8 cellular contexts compared by ENCODE assay signal in the genomic region with DNA sequence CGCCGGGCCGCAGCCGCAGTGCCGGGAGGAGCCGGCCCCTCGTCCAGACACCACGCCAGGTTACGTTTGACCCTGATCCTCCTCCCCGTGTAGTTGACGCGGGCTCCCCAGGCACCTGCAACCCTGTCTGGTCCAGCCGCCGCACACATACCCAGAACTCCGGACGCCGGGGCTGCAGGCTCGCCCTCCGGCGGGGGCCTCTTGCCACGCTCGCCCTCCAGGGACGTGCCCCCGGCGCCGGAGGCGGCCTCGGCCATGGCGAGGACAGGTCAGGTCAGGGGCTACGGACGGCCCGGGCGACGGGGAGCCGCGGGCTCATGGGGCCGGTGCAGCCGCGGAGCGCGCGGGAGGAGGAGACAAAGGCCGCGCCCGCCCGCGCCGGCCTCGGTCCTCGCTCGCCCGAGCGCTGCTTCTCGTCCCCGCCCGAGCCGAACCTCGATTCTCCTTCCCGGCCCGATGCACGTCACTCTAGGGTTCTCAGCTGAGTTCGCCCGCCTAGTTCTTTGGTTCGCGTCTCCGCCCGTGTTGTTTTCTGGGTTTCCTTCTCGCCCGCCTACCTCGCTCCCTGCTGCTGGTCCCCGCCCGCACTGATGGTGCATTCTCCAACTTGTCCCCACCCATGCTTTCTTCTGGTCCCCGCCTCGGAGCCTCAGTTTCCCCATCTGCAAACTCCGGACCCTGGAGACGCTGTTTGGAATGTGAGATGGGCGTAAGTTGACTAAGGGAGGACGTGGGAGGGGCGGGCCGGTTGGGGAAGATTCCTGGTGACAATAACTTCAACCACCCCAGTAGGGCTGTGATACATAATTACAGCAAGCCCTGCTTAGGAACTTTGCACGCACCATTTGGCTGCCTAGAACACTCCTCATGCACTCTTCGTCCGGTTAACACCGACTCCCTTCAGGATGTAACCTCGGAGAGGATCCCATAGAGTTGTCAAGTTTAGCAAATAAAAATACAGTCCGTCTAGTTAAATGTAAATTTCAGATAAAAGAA. TPM values are rescaled to one million over a fixed set of nuclear protein-coding genes. Genes with fewer than 3 reads are reported as not detected.
DNase-seq lines count a peak whose midpoint lies in the region; ATAC-seq and TF ChIP-seq lines count a peak whose summit lies in the region.

A gene with protein sequence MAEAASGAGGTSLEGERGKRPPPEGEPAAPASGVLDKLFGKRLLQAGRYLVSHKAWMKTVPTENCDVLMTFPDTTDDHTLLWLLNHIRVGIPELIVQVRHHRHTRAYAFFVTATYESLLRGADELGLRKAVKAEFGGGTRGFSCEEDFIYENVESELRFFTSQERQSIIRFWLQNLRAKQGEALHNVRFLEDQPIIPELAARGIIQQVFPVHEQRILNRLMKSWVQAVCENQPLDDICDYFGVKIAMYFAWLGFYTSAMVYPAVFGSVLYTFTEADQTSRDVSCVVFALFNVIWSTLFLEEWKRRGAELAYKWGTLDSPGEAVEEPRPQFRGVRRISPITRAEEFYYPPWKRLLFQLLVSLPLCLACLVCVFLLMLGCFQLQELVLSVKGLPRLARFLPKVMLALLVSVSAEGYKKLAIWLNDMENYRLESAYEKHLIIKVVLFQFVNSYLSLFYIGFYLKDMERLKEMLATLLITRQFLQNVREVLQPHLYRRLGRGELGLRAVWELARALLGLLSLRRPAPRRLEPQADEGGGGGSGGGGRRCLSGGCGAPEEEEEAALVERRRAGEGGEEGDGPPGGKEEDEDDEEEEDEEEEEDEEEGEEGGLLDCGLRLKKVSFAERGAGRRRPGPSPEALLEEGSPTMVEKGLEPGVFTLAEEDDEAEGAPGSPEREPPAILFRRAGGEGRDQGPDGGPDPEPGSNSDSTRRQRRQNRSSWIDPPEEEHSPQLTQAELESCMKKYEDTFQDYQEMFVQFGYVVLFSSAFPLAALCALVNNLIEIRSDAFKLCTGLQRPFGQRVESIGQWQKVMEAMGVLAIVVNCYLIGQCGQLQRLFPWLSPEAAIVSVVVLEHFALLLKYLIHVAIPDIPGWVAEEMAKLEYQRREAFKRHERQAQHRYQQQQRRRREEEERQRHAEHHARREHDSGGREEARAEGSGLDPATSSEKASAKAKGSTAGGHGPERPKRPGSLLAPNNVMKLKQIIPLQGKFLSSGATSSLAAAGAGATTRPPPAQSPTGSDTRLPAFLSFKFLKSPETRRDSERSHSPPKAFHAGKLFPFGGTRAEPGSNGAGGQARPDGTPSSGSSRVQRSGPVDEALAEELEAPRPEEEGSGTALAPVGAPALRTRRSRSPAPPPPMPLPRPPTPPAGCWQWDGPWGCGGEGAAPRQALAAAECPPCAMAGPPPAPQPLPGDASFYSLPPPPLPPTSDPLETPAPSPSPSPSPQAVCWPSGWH (minus strand): TSS at position 442 of the 996 bp plus-strand sequence. CDS start 185 bp downstream, at position 257.

- H3K4me3 Mint-ChIP-seq in activated naive CD8-positive, alpha-beta T cell treated with anti-CD3 and anti-CD28 coated beads for 36 hours, result peak within 1 kb of the TSS; percentile 79
- peak within 1 kb of the TSS; percentile 86 for H3K4me3 Mint-ChIP-seq in osteocyte (ENCODE audit: unreplicated experiment)

- DNase-seq in DMS 273 treated with DMSO at 0.1 percent for 48 hours (lab: John Stamatoyannopoulos, UW) (peak; percentile 95), HAP-1 (ENCODE audit: low spot score in 2 of 2) (peak; percentile 93 to 99), NCI-H128 (lab: John Stamatoyannopoulos, UW; ENCODE audit: unreplicated experiment) (peak; percentile 94), SKM-1 treated with dmso at 0.1 percent for 144 hours (lab: John Stamatoyannopoulos, UW; ENCODE audit: unreplicated experiment) (peak; percentile 97), head of caudate nucleus (peak; percentile 91 to 100 (median 98)), osteocyte (ENCODE audit: extremely low spot score, unreplicated experiment) (peak; percentile 96), thoracic aorta (ENCODE audit: low spot score) (peak; percentile 85)
- DNase-seq in activated naive CD8-positive, alpha-beta T cell treated with anti-CD3 and anti-CD28 coated beads for 36 hours, result peak; percentile 96

- in situ Hi-C loops in HAP-1 (cut with MboI; ENCODE audit: low sequenced_read_pairs), result no loop called here

- peak; percentile 50 for ATAC-seq in thoracic aorta (ENCODE audit: insufficient number of reproducible peaks, low FRiP score, low read depth)

- H3K4me3 ChIP-seq in HAP-1 (peak within 1 kb of the TSS; percentile 65), thoracic aorta (peak within 1 kb of the TSS; percentile 97)

- H3K36me3 ChIP-seq in HAP-1 (replicated peaks) (peaks cover 10% of the 10 kb centered on the region), thoracic aorta (peaks cover 4% of the 10 kb centered on the region)

- H3K9me3 Mint-ChIP-seq in activated naive CD8-positive, alpha-beta T cell treated with anti-CD3 and anti-CD28 coated beads for 36 hours, result no peaks in the 10 kb centered on the region
- no peaks in the 10 kb centered on the region for H3K9me3 Mint-ChIP-seq in osteocyte (ENCODE audit: unreplicated experiment)

- H3K27me3 ChIP-seq in HAP-1 (ENCODE audit: low read depth) (no peaks in the 10 kb centered on the region), thoracic aorta (replicated peaks; ENCODE audit: insufficient read depth) (no peaks in the 10 kb centered on the region)

- H3K4me1 ChIP-seq in HAP-1 (peaks cover 16% of the 10 kb centered on the region), thoracic aorta (ENCODE audit: control insufficient read depth in 1 of 2, low read depth in 2 of 2) (peaks cover 20 to 41% of the 10 kb centered on the region in 2 donors)

- H3K27ac Mint-ChIP-seq in activated naive CD8-positive, alpha-beta T cell treated with anti-CD3 and anti-CD28 coated beads for 36 hours, result peak within 1 kb of the TSS; percentile 42
- H3K27ac Mint-ChIP-seq in osteocyte (ENCODE audit: unreplicated experiment), result peak within 1 kb of the TSS; percentile 68

- intact Hi-C loops in head of caudate nucleus (cut with DNase I), result no loop called here

- peaks cover 26% of the 10 kb centered on the region for H3K4me1 Mint-ChIP-seq in activated naive CD8-positive, alpha-beta T cell treated with anti-CD3 and anti-CD28 coated beads for 36 hours
- peaks cover 23% of the 10 kb centered on the region for H3K4me1 Mint-ChIP-seq in osteocyte (ENCODE audit: unreplicated experiment)

- no peaks in the 10 kb centered on the region for H3K27me3 Mint-ChIP-seq in activated naive CD8-positive, alpha-beta T cell treated with anti-CD3 and anti-CD28 coated beads for 36 hours
- no peaks in the 10 kb centered on the region for H3K27me3 Mint-ChIP-seq in osteocyte (ENCODE audit: unreplicated experiment)

- H3K27ac ChIP-seq in thoracic aorta, result peak within 1 kb of the TSS; percentile 38 to 47

- TF ChIP-seq CTCF in osteocyte (IDR thresholded peaks at IDR 0.05) (no peak), thoracic aorta (IDR thresholded peaks at IDR 0.05) (no peak)

- H3K36me3 Mint-ChIP-seq in activated naive CD8-positive, alpha-beta T cell treated with anti-CD3 and anti-CD28 coated beads for 36 hours, result peaks cover 4% of the 10 kb centered on the region
- no peaks in the 10 kb centered on the region for H3K36me3 Mint-ChIP-seq in osteocyte (ENCODE audit: unreplicated experiment)

- H3K9me3 ChIP-seq in HAP-1 (no peaks in the 10 kb centered on the region), thoracic aorta (no peaks in the 10 kb centered on the region)

RNA-seq across cellular contexts. Expression of the gene that starts here (rescaled TPM):
- 1 to 10 TPM; 2.5 to 2.7 TPM for total RNA-seq in activated naive CD8-positive, alpha-beta T cell treated with anti-CD3 and anti-CD28 coated beads for 36 hours
- 17.7 and 21.9 TPM in 2 replicates for total RNA-seq in osteocyte
- total RNA-seq in thoracic aorta, result 10 to 100 TPM in 1 of 2 donors, 1 to 10 TPM in 1; 9.5 to 13.4 TPM

Comparison
In these comparisons a context has a peak if more than half of its experiments do, and no peak if none do; other contexts are left out.
1. Peak in every context shown above with its lines: DNase-seq, ATAC-seq, H3K4me3 ChIP-seq and H3K27ac ChIP-seq.